In genomic region chr1:171485375-171486047, GRCh38 we compare ENCODE assay signal across 8 cellular contexts. TPM values are rescaled to one million over a fixed set of nuclear protein-coding genes. Genes with fewer than 3 reads are reported as not detected.
DNase-seq lines count a peak whose midpoint lies in the region; ATAC-seq and TF ChIP-seq lines count a peak whose summit lies in the region.

PRRC2C (plus strand) TSS chr1:171485530; CDS start chr1:171512089, 26,559 bp downstream.

- DNase-seq in NCI-H1436 treated with DMSO at 0.1 percent for 48 hours (lab: John Stamatoyannopoulos, UW), result peak; percentile 86
- peak; percentile 95 for DNase-seq in amniotic stem cell (lab: John Stamatoyannopoulos, UW)
- DNase-seq in left cardiac atrium, result peak; percentile 99
- peak; percentile 84 for DNase-seq in progenitor cell of endocrine pancreas (ENCODE audit: low spot score, unreplicated experiment)

- peaks cover 15% of the 10 kb centered on the region for H3K4me1 Mint-ChIP-seq in progenitor cell of endocrine pancreas (ENCODE audit: low read depth)

- ATAC-seq in HG02840 (IDR thresholded peaks at IDR 0.05; ENCODE audit: low FRiP score, unreplicated experiment) (peak; percentile 95), left cardiac atrium (peak; percentile 99)

- H3K27me3 Mint-ChIP-seq in progenitor cell of endocrine pancreas, result no peaks in the 10 kb centered on the region

- H3K36me3 Mint-ChIP-seq in progenitor cell of endocrine pancreas (ENCODE audit: insufficient read depth), result no peaks in the 10 kb centered on the region

- peaks cover 4% of the 10 kb centered on the region for H3K4me1 ChIP-seq in urinary bladder (ENCODE audit: insufficient read depth)

- H3K36me3 ChIP-seq in urinary bladder (ENCODE audit: insufficient read depth), result no peaks in the 10 kb centered on the region

- intact Hi-C loops in T-helper 1 cell treated with Interleukin-12 subunit alpha and Interleukin-12 subunit beta and Interleukin-4 antibody, amounts not matched to agents 30 ng/mL and 1 ng/mL, for 36 hours (cut with micrococcal nuclease), result loop anchor here (1.0 to 10.0 kb wide), 20 partner anchors 15 to 1992 kb away; partner anchors contain the start of genes DNM3, FMO4, GORAB and KIFAP3
- intact Hi-C loops in left cardiac atrium (cut with DNase I), result no loop called here

- H3K4me3 ChIP-seq in GM12875 (ENCODE audit: low read depth, low read length) (peak within 1 kb of the TSS; percentile 89), urinary bladder (ENCODE audit: low read depth, low read length) (peak within 1 kb of the TSS; percentile 81)

- H3K9me3 Mint-ChIP-seq in progenitor cell of endocrine pancreas (ENCODE audit: low read depth), result no peaks in the 10 kb centered on the region

- under 1% methylated on average over 50 of the region's 50 CpGs for WGBS in urinary bladder

- H3K4me3 Mint-ChIP-seq in progenitor cell of endocrine pancreas (ENCODE audit: low read depth), result peak within 1 kb of the TSS; percentile 91

- H3K27ac ChIP-seq in urinary bladder (ENCODE audit: low read depth), result peak within 1 kb of the TSS; percentile 99

- TF ChIP-seq CTCF in GM12875 (IDR thresholded peaks at IDR 0.05; ENCODE audit: borderline replicate concordance, insufficient read depth, low read depth, low read length) (peak; percentile 71), progenitor cell of endocrine pancreas (IDR thresholded peaks at IDR 0.05; ENCODE audit: unreplicated experiment) (peak; percentile 67)

- peak within 1 kb of the TSS; percentile 99 for H3K27ac Mint-ChIP-seq in progenitor cell of endocrine pancreas

RNA-seq across cellular contexts. Expression of gene PRRC2C, which starts in this region (rescaled TPM):
- total RNA-seq in T-helper 1 cell treated with Interleukin-12 subunit alpha and Interleukin-12 subunit beta and Interleukin-4 antibody, amounts not matched to agents 30 ng/mL and 1 ng/mL, for 36 hours, result 282 and 297 TPM in 2 replicates
- total RNA-seq in left cardiac atrium (10 to 100 TPM; 53.0 to 70.9 TPM), progenitor cell of endocrine pancreas (210 and 213 TPM in 2 replicates), urinary bladder (69.9 TPM)
- 36.5 TPM for polyA plus RNA-seq in urinary bladder

Comparison
In these comparisons a context has a peak if more than half of its experiments do, and no peak if none do; other contexts are left out.
1. Peak in every context shown above with its lines: DNase-seq, ATAC-seq, H3K4me3 ChIP-seq and H3K27ac ChIP-seq.